1 cellular context compared by ENCODE assay signal in the genomic region with DNA sequence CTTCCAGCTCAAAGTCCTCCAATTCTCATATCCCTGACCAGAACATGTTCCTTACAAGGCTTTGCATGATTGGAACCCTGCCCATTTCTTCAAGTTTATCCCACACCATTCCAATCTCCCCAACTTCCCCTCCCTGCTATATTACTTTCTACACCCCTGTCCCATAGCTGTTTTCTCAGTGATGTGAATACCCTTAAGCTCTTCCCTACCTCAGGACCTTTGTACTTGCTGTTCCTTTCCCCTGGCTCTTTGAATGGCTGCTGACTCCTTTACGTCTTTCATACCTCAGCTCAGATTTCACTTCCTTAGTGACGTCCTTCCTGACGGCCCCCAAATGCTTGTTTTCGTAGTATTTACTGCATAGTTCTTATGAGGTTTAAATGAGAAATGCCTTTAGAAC.
TF ChIP-seq lines count a peak whose summit lies in the region.

No MANE protein-coding gene starts in this region.

TF ChIP-seq in WTC11, 78 proteins besides CTCF, POLR2A, EP300 and RAD21 (continued from another document):
- TF ChIP-seq AFF4 (CRISPR knock-in tag; IDR thresholded peaks at IDR 0.05; ENCODE audit: borderline replicate concordance) (no peak), STAT6 (CRISPR knock-in tag; conservative IDR thresholded peaks at IDR 0.05; ENCODE audit: low read depth) (no peak), NR1H2 (CRISPR knock-in tag; IDR thresholded peaks at IDR 0.05) (no peak)
